ENCODE assay signal across 24 cellular contexts in genomic region chr21:16156841-16157240, GRCh38.
DNase-seq lines count a peak whose midpoint lies in the region; ATAC-seq, FAIRE-seq and TF ChIP-seq lines count a peak whose summit lies in the region.
"Had no signal": no experiment of that assay in that cellular context is flagged by ENCODE, and none has a peak within 500 bp of the region (broad histone marks: within the 10 kb centered on the region; RNA-seq: fewer than 3 reads in every experiment).

No MANE protein-coding gene starts in this region.

- H4K20me1 ChIP-seq in HepG2 (ENCODE audit: insufficient read depth, low read length) = no peaks in the 10 kb centered on the region
- H4K20me1 ChIP-seq in endothelial cell of umbilical vein (replicated peaks; ENCODE audit: control insufficient read depth, extremely low read depth, insufficient read depth, low read length) = no peaks in the 10 kb centered on the region
- H4K20me1 ChIP-seq: BLaER1 had no signal

- DNase-seq in HepG2 (ENCODE audit: low spot score) (no peak), right lobe of liver (no peak), SK-N-MC (ENCODE audit: low read depth, low spot score) (no peak), endothelial cell of umbilical vein (ENCODE audit: low read depth, low spot score) (no peak), mesothelial cell of epicardium (ENCODE audit: low spot score in 2 of 2, unreplicated experiment in 2 of 2) (no peak), NCI-H2107 treated with DMSO at 0.1 percent for 48 hours (lab: John Stamatoyannopoulos, UW; ENCODE audit: unreplicated experiment) (no peak), NCI-H187 (lab: John Stamatoyannopoulos, UW) (no peak)
- no peak for DNase-seq in stimulated activated CD8-positive, alpha-beta memory T cell treated with anti-CD3 and anti-CD28 coated beads, Interleukin-4, amount 100 ng/mL, for 48 hours
- DNase-seq: ACHN; BE2C; C1 segment of cervical spinal cord; Caco-2; Calu3; CD4-positive, alpha-beta memory T cell; CD4-positive, CD25-positive, alpha-beta regulatory T cell; DMS79 treated with DMSO at 0.1 percent for 48 hours; GF-D8 had no signal

- TF ChIP-seq EP300 in HepG2 (IDR thresholded peaks at IDR 0.05; ENCODE audit: low read depth in 2 of 2, low read length in 2 of 2) (no peak), HepG2 (CRISPR knock-in tag; IDR thresholded peaks at IDR 0.05; ENCODE audit: borderline replicate concordance) (no peak)

- no peak overlapping the region for H3K4me2 ChIP-seq in HepG2 (ENCODE audit: low read depth, low read length)
- H3K4me2 ChIP-seq in endothelial cell of umbilical vein (ENCODE audit: insufficient read depth, low read length) = no peak overlapping the region
- H3K4me2 ChIP-seq: BLaER1 had no signal

- H3K9me3 ChIP-seq in HepG2 (ENCODE audit: low read length) (no peaks in the 10 kb centered on the region), right lobe of liver (no peaks in the 10 kb centered on the region), SK-N-MC (ENCODE audit: low read depth, low read length) (no peaks in the 10 kb centered on the region), endothelial cell of umbilical vein (replicated peaks; ENCODE audit: control insufficient read depth, insufficient read depth, low read length) (no peaks in the 10 kb centered on the region)
- H3K9me3 ChIP-seq: BE2C, BLaER1, Caco-2 had no signal

- no peak for TF ChIP-seq CTCF in HepG2 (CRISPR knock-in tag; IDR thresholded peaks at IDR 0.05)
- TF ChIP-seq CTCF in right lobe of liver (IDR thresholded peaks at IDR 0.05) = no peak
- TF ChIP-seq CTCF in endothelial cell of umbilical vein (IDR thresholded peaks at IDR 0.05; ENCODE audit: extremely low read depth in 1 of 2, insufficient read depth in 1 of 2, low read depth in 1 of 2, low read length in 2 of 2) = no peak
- no peak for TF ChIP-seq CTCF in mesothelial cell of epicardium (IDR thresholded peaks at IDR 0.05; ENCODE audit: unreplicated experiment)

- TF ChIP-seq POLR2A in HepG2 (IDR thresholded peaks at IDR 0.05; ENCODE audit: insufficient read depth in 1 of 2, low read depth in 2 of 2, low read length in 2 of 2) (no peak), right lobe of liver (IDR thresholded peaks at IDR 0.05) (no peak), endothelial cell of umbilical vein (IDR thresholded peaks at IDR 0.05; ENCODE audit: low read depth, low read length) (no peak)

- dilution Hi-C loops in endothelial cell of umbilical vein (cut with MboI; ENCODE audit: extremely low pct_ligation_motif_present, low sequenced_read_pairs) = no loop called here

- TF ChIP-seq RAD21 in HepG2 (CRISPR knock-in tag; IDR thresholded peaks at IDR 0.05) = no peak

- intact Hi-C loops in HepG2 (cut with micrococcal nuclease; ENCODE audit: unreplicated experiment) (loop anchor here (10.0 kb wide), 1 partner anchor 532 kb away; no protein-coding TSS in a partner anchor), right lobe of liver (cut with DNase I) (no loop called here), endothelial cell of umbilical vein (cut with micrococcal nuclease) (no loop called here)

- H3K9ac ChIP-seq in HepG2 (ENCODE audit: insufficient read depth, low read depth, low read length) (no peak overlapping the region), SK-N-MC (ENCODE audit: insufficient read length) (no peak overlapping the region), endothelial cell of umbilical vein (replicated peaks; ENCODE audit: extremely low read depth, insufficient read depth, low read length) (no peak overlapping the region)
- H3K9ac ChIP-seq: BLaER1 had no signal

- no peak overlapping the region for H2AFZ ChIP-seq in HepG2 (ENCODE audit: low read length)
- no peak overlapping the region for H2AFZ ChIP-seq in endothelial cell of umbilical vein (ENCODE audit: low read depth, low read length)

- H3K4me3 Mint-ChIP-seq in mesothelial cell of epicardium = no peak overlapping the region
- H3K4me3 Mint-ChIP-seq: CD14-positive monocyte; CD4-positive, alpha-beta memory T cell; CD4-positive, CD25-positive, alpha-beta regulatory T cell had no signal

- no peak overlapping the region for H3K4me3 ChIP-seq in HepG2 (replicated peaks in 1 of 3; ENCODE audit: insufficient read depth in 1 of 3, low read depth in 2 of 3, low read length in 3 of 3)
- no peak overlapping the region for H3K4me3 ChIP-seq in right lobe of liver
- no peak overlapping the region for H3K4me3 ChIP-seq in SK-N-MC
- no peak overlapping the region for H3K4me3 ChIP-seq in endothelial cell of umbilical vein (replicated peaks in 1 of 3; ENCODE audit: insufficient read depth in 1 of 3, low read depth in 1 of 3, low read length in 3 of 3)
- H3K4me3 ChIP-seq: BLaER1 had no signal

- peak overlapping the region; percentile 25 for H3K27ac Mint-ChIP-seq in mesothelial cell of epicardium
- H3K27ac Mint-ChIP-seq: CD14-positive monocyte; CD4-positive, alpha-beta memory T cell; CD4-positive, CD25-positive, alpha-beta regulatory T cell had no signal

- no peak for FAIRE-seq in HepG2 (lab: Jason Lieb, UNC)
- peak; percentile 38 for FAIRE-seq in endothelial cell of umbilical vein (lab: Jason Lieb, UNC)
- FAIRE-seq: D721Med, G401.6, GM12891, GM19239 had no signal

- CTCF ChIA-PET in HepG2 (lab: Yijun Ruan, JAX; ENCODE audit: low intra/inter-chr PET ratio, low total read pairs) (no interaction called here), endothelial cell of umbilical vein (lab: Charles Lee) (interaction anchor here (0.9 kb wide), 1 partner anchor 40 kb away, joined by 3 read pairs; no protein-coding TSS in a partner anchor)

- H3K27me3 ChIP-seq in HepG2 (ENCODE audit: control insufficient read depth in 1 of 2, insufficient read depth in 2 of 2, low read length in 2 of 2) (no peaks in the 10 kb centered on the region), right lobe of liver (no peaks in the 10 kb centered on the region), endothelial cell of umbilical vein (ENCODE audit: control insufficient read depth in 2 of 2, insufficient read depth in 2 of 2, low read length in 2 of 2) (no peaks in the 10 kb centered on the region)
- H3K27me3 ChIP-seq: BE2C, BLaER1 had no signal

- H3K9me3 Mint-ChIP-seq in mesothelial cell of epicardium = peaks cover 8% of the 10 kb centered on the region

- no peaks in the 10 kb centered on the region for H3K27me3 Mint-ChIP-seq in mesothelial cell of epicardium (ENCODE audit: low read depth)
- H3K27me3 Mint-ChIP-seq: CD4-positive, alpha-beta memory T cell; CD4-positive, CD25-positive, alpha-beta regulatory T cell had no signal

- H3K36me3 ChIP-seq in HepG2 (replicated peaks in 1 of 2; ENCODE audit: control insufficient read depth in 1 of 2, insufficient read depth in 2 of 2, low read length in 2 of 2) = no peaks in the 10 kb centered on the region
- no peaks in the 10 kb centered on the region for H3K36me3 ChIP-seq in right lobe of liver
- no peaks in the 10 kb centered on the region for H3K36me3 ChIP-seq in SK-N-MC (ENCODE audit: insufficient read depth, low read length)
- no peaks in the 10 kb centered on the region for H3K36me3 ChIP-seq in endothelial cell of umbilical vein (ENCODE audit: control insufficient read depth in 2 of 2, extremely low read depth in 1 of 2, insufficient read depth in 2 of 2, low read length in 2 of 2)
- H3K36me3 ChIP-seq: BE2C, BLaER1 had no signal

- H3K9me1 ChIP-seq in endothelial cell of umbilical vein (replicated peaks; ENCODE audit: control insufficient read depth, extremely low read depth, insufficient read depth, low read length) = no peaks in the 10 kb centered on the region

- H3K4me1 ChIP-seq in HepG2 (ENCODE audit: insufficient read depth, low read length) (no peaks in the 10 kb centered on the region), right lobe of liver (no peaks in the 10 kb centered on the region), endothelial cell of umbilical vein (ENCODE audit: control insufficient read depth, extremely low read depth, insufficient read depth, low read length) (no peaks in the 10 kb centered on the region)
- H3K4me1 ChIP-seq: BE2C, BLaER1, Caco-2 had no signal

- H3K79me2 ChIP-seq in HepG2 (ENCODE audit: insufficient read depth, low read length) = no peaks in the 10 kb centered on the region
- H3K79me2 ChIP-seq in endothelial cell of umbilical vein (ENCODE audit: control insufficient read depth, insufficient read depth, low read length) = no peaks in the 10 kb centered on the region

- H3K36me3 Mint-ChIP-seq in mesothelial cell of epicardium = peaks cover 6% of the 10 kb centered on the region
- H3K36me3 Mint-ChIP-seq: CD14-positive monocyte; CD4-positive, alpha-beta memory T cell; CD4-positive, CD25-positive, alpha-beta regulatory T cell had no signal

- POLR2A ChIA-PET in HepG2 (lab: Yijun Ruan, JAX) = no interaction called here
- POLR2A ChIA-PET in endothelial cell of umbilical vein (lab: Charles Lee) = no interaction called here

- in situ Hi-C loops in HepG2 (cut with HindIII; ENCODE audit: extremely low pct_ligation_motif_present, low pct_unique_long_range_greater_than_20kb) = no loop called here

- BruUV-seq in HepG2 (replicated peaks; lab: Mats Ljungman, UMichigan) (no TSS peak), endothelial cell of umbilical vein (replicated peaks; lab: Mats Ljungman, UMichigan) (no TSS peak)

- ATAC-seq in HepG2 (no peak), right lobe of liver (no peak)

- H3K4me1 Mint-ChIP-seq in mesothelial cell of epicardium = peaks cover 20% of the 10 kb centered on the region
- H3K4me1 Mint-ChIP-seq: CD14-positive monocyte; CD4-positive, alpha-beta memory T cell; CD4-positive, CD25-positive, alpha-beta regulatory T cell had no signal

- H3K27ac ChIP-seq in HepG2 (ENCODE audit: extremely low read length, insufficient read depth, low read length) (no peak overlapping the region), right lobe of liver (no peak overlapping the region), SK-N-MC (peak overlapping the region; percentile 78; the same call in 1 of the 2 replicates), endothelial cell of umbilical vein (ENCODE audit: insufficient read depth, low read depth, low read length) (no peak overlapping the region)
- H3K27ac ChIP-seq: 22Rv1, BLaER1 had no signal

TF ChIP-seq in HepG2, 621 proteins besides CTCF, POLR2A, EP300 and RAD21 (continues in another document):
- peak; percentile 68 for TF ChIP-seq MAFF (IDR thresholded peaks at IDR 0.05; ENCODE audit: low read depth, low read length)
- no peak for TF ChIP-seq ZNF740 (CRISPR knock-in tag; IDR thresholded peaks at IDR 0.05)

TF ChIP-seq in endothelial cell of umbilical vein, 7 proteins besides CTCF, POLR2A, EP300 and RAD21 (continues in another document):
- no peak for TF ChIP-seq EZH2 (IDR thresholded peaks at IDR 0.05; ENCODE audit: borderline replicate concordance, low read depth, low read length, severe bottlenecking)
- TF ChIP-seq MYC (IDR thresholded peaks at IDR 0.05; ENCODE audit: low read depth, low read length) = no peak
- TF ChIP-seq JUN (IDR thresholded peaks at IDR 0.05; ENCODE audit: borderline replicate concordance, insufficient read depth, insufficient read length, low read depth) = no peak
- TF ChIP-seq POLR2AphosphoS5 (IDR thresholded peaks at IDR 0.05; ENCODE audit: insufficient read depth, low read depth, low read length) = no peak
- TF ChIP-seq FOS (IDR thresholded peaks at IDR 0.05; ENCODE audit: borderline replicate concordance, insufficient read depth, low read length) = no peak
- no peak for TF ChIP-seq MAX (IDR thresholded peaks at IDR 0.05; ENCODE audit: insufficient read depth, insufficient read length)
